Comparison of ENCODE assay signal across 19 cellular contexts in the genomic region with DNA sequence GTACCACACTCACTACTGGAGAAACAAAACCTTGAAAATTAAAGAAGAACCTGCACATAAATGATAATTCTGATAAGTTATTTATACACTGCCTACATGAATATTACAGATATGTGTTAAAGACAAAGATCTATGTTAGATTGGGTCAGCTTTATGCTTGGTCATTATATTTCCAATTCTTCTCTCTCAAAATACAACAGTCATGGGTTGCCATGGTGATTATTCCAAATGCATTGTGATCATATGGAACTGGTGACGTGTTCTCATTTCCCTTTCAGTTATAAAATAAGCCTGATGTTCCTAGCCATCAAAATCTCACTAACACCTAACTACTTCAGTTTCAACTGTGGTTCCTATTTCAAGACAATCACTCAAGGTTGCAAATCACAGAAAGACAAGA.
"Had no signal": no experiment of that assay in that cellular context is flagged by ENCODE, and none has a peak within 500 bp of the region (broad histone marks: within the 10 kb centered on the region; RNA-seq: fewer than 3 reads in every experiment).

No MANE protein-coding gene starts in this region.

- ATAC-seq: heart left ventricle; left colon; lower lobe of right lung; stimulated activated effector memory CD8-positive, alpha-beta T cell treated with anti-CD3 and anti-CD28 coated beads, Interleukin-12 subunit alpha, Interleukin-12 subunit beta, amount 100 ng/mL, for 72 hours had no signal

- H3K27ac ChIP-seq: epithelial cell of prostate, heart left ventricle, lower lobe of right lung, thyroid gland, vagina, VCaP had no signal

- H3K27me3 ChIP-seq: heart left ventricle, thyroid gland, vagina had no signal

- H3K4me3 ChIP-seq: heart left ventricle, lower lobe of right lung, thyroid gland, vagina had no signal

- H3K9me3 Mint-ChIP-seq: activated T-helper 1 cell treated with anti-CD3 and anti-CD28 coated beads, Interleukin-12 subunit alpha, Interleukin-12 subunit beta, Interleukin-2, Interleukin-4 antibody, amounts not matched to agents 30 ng/mL and 10 ng/mL and 1 ng/mL, durations not matched to agents 14 hours and 24 hours and 36 hours; immature natural killer cell; stimulated activated effector memory CD8-positive, alpha-beta T cell treated with anti-CD3 and anti-CD28 coated beads, Interleukin-12 subunit alpha, Interleukin-12 subunit beta, amount 100 ng/mL, for 72 hours had no signal

- H3K36me3 ChIP-seq: vagina had no signal

- DNase-seq: activated CD4-positive, alpha-beta T cell treated with anti-CD3 and anti-CD28 coated beads for 4 hours; activated CD8-positive, alpha-beta memory T cell treated with anti-CD3 and anti-CD28 coated beads, Interleukin-2, amount 50 U/mL, for 48 hours; heart left ventricle; immature natural killer cell; left colon; lower lobe of right lung; midbrain; nucleus accumbens; posterior cingulate gyrus; retina; stimulated activated CD4-positive, alpha-beta T cell treated with anti-CD3 and anti-CD28 coated beads, Interleukin-12 subunit alpha, Interleukin-12 subunit beta, amount 100 ng/mL, for 4 hours; stimulated activated CD4-positive, alpha-beta T cell treated with anti-CD3 and anti-CD28 coated beads, Interleukin-2, amount 100 ng/mL, for 24 hours; SW 1271; thyroid gland had no signal

- H3K9me3 ChIP-seq: heart left ventricle, lower lobe of right lung, thyroid gland, vagina had no signal

- H3K27ac Mint-ChIP-seq: activated T-helper 1 cell treated with anti-CD3 and anti-CD28 coated beads, Interleukin-12 subunit alpha, Interleukin-12 subunit beta, Interleukin-2, Interleukin-4 antibody, amounts not matched to agents 30 ng/mL and 10 ng/mL and 1 ng/mL, durations not matched to agents 14 hours and 24 hours and 36 hours; stimulated activated effector memory CD8-positive, alpha-beta T cell treated with anti-CD3 and anti-CD28 coated beads, Interleukin-12 subunit alpha, Interleukin-12 subunit beta, amount 100 ng/mL, for 72 hours had no signal
